25 cellular contexts compared by ENCODE assay signal in genomic region chr3:193116871-193117270, GRCh38.
"Had no signal": no experiment of that assay in that cellular context is flagged by ENCODE, and none has a peak within 500 bp of the region (broad histone marks: within the 10 kb centered on the region; RNA-seq: fewer than 3 reads in every experiment).

No MANE protein-coding gene starts in this region.

- H3K4me2 ChIP-seq: hepatocyte had no signal

- H2AFZ ChIP-seq: hepatocyte had no signal

- H3K79me2 ChIP-seq: hepatocyte had no signal

- DNase-seq: hippocampal formation; hypothalamus; immature natural killer cell; islet precursor cell; kidney; kidney glomerular epithelial cell; left cardiac atrium; left colon; left lung; left ventricle myocardium inferior; left ventricle myocardium superior; lower lobe of right lung; mammary epithelial cell; mesenchymal stem cell; mesendoderm; midbrain; mucosa of descending colon; naive B cell; naive thymus-derived CD4-positive, alpha-beta T cell; naive thymus-derived CD8-positive, alpha-beta T cell had no signal

- H3K27me3 Mint-ChIP-seq: memory B cell had no signal

- ATAC-seq: left cardiac atrium; left colon; left lobe of liver; left lung; left ventricle myocardium superior; lower lobe of right lung; mucosa of descending colon; naive thymus-derived CD4-positive, alpha-beta T cell; naive thymus-derived CD8-positive, alpha-beta T cell had no signal

- H3K4me1 Mint-ChIP-seq: immature natural killer cell; memory B cell; naive B cell; naive thymus-derived CD4-positive, alpha-beta T cell; naive thymus-derived CD8-positive, alpha-beta T cell had no signal

- H3K36me3 Mint-ChIP-seq: immature natural killer cell; memory B cell; mesothelial cell of epicardium; naive B cell; naive thymus-derived CD4-positive, alpha-beta T cell; naive thymus-derived CD8-positive, alpha-beta T cell had no signal

- H3K27ac Mint-ChIP-seq: immature natural killer cell; memory B cell; mesothelial cell of epicardium; naive B cell; naive thymus-derived CD4-positive, alpha-beta T cell; naive thymus-derived CD8-positive, alpha-beta T cell had no signal

- H3K27ac ChIP-seq: hepatocyte, left lung, left ventricle myocardium inferior, lower lobe of right lung had no signal

- H3K36me3 ChIP-seq: left lung, left ventricle myocardium inferior, lower lobe of right lung had no signal

- H3K27me3 ChIP-seq: hepatocyte, left lung had no signal

- H3K4me1 ChIP-seq: left lung, left ventricle myocardium inferior, lower lobe of right lung had no signal

- H3K9me3 ChIP-seq: left lung, mucosa of descending colon had no signal

- H3K4me3 Mint-ChIP-seq: immature natural killer cell; memory B cell; mesothelial cell of epicardium; naive B cell; naive thymus-derived CD4-positive, alpha-beta T cell; naive thymus-derived CD8-positive, alpha-beta T cell had no signal

- H3K9me3 Mint-ChIP-seq: memory B cell had no signal

- H3K4me3 ChIP-seq: hepatocyte, left lung, left ventricle myocardium inferior, lower lobe of right lung, lung, mucosa of descending colon had no signal
